ENCODE assay signal across 25 cellular contexts in genomic region chr9:98020471-98021145, GRCh38. TPM values are rescaled to one million over a fixed set of nuclear protein-coding genes. Genes with fewer than 3 reads are reported as not detected.
A peak's percentile ranks its signal among the peaks of the same experiment; 100 is the strongest.
DNase-seq lines count a peak whose midpoint lies in the region; ATAC-seq and TF ChIP-seq lines count a peak whose summit lies in the region.
"Had no signal": no experiment of that assay in that cellular context is flagged by ENCODE, and none has a peak within 500 bp of the region (broad histone marks: within the 10 kb centered on the region; RNA-seq: fewer than 3 reads in every experiment).

No MANE protein-coding gene starts in this region.

- WGBS in right cardiac atrium = 93% methylated on average over 8 of the region's 8 CpGs

- H3K4me3 ChIP-seq in left ventricle myocardium inferior (no peak overlapping the region), right cardiac atrium (ENCODE audit: low read length) (no peak overlapping the region)
- H3K4me3 ChIP-seq: cardiac muscle cell, esophagus muscularis mucosa, sigmoid colon, SK-N-MC had no signal

- no peak for ATAC-seq in right cardiac atrium

- intact Hi-C loops in left ventricle myocardium inferior (cut with micrococcal nuclease) (no loop called here), right cardiac atrium (cut with DNase I) (no loop called here)

- H3K27me3 ChIP-seq in left ventricle myocardium inferior (ENCODE audit: low read depth) = no peaks in the 10 kb centered on the region
- no peaks in the 10 kb centered on the region for H3K27me3 ChIP-seq in right cardiac atrium (ENCODE audit: control insufficient read depth, insufficient read depth)
- H3K27me3 ChIP-seq: cardiac muscle cell, esophagus muscularis mucosa, sigmoid colon had no signal

- no peaks in the 10 kb centered on the region for H3K9me3 Mint-ChIP-seq in osteocyte (ENCODE audit: unreplicated experiment)
- no peaks in the 10 kb centered on the region for H3K9me3 Mint-ChIP-seq in type B pancreatic cell
- H3K9me3 Mint-ChIP-seq: CD4-positive, alpha-beta memory T cell; endodermal cell had no signal

- H3K9me3 ChIP-seq in left ventricle myocardium inferior (replicated peaks) (no peaks in the 10 kb centered on the region), right cardiac atrium (ENCODE audit: control insufficient read depth, low read length) (no peaks in the 10 kb centered on the region)
- H3K9me3 ChIP-seq: esophagus muscularis mucosa, sigmoid colon had no signal

- no peak for TF ChIP-seq CTCF in left ventricle myocardium inferior (IDR thresholded peaks at IDR 0.05; ENCODE audit: borderline replicate concordance)
- no peak for TF ChIP-seq CTCF in osteocyte (IDR thresholded peaks at IDR 0.05)
- TF ChIP-seq CTCF in type B pancreatic cell (conservative IDR thresholded peaks at IDR 0.05) = no peak
- TF ChIP-seq CTCF in GM10248 (IDR thresholded peaks at IDR 0.05; ENCODE audit: control extremely low read depth, extremely low read depth, low read depth, missing control alignments) = no peak

- H3K4me1 ChIP-seq in left ventricle myocardium inferior (peaks cover 71% of the 10 kb centered on the region), right cardiac atrium (ENCODE audit: control insufficient read depth, insufficient read depth, low read length) (no peaks in the 10 kb centered on the region)
- H3K4me1 ChIP-seq: sigmoid colon had no signal

- POLR2A ChIA-PET in GM10248 (lab: Yijun Ruan, JAX) = interaction anchor here (0.6 kb wide), 1 partner anchor 122 kb away, joined by 5 read pairs; no protein-coding TSS in a partner anchor

- CTCF ChIA-PET in GM10248 (lab: Yijun Ruan, JAX) = interaction anchor here (1.2 to 4.0 kb wide), 5 partner anchors 9 to 23 kb away, joined by 4 to 42 read pairs (median 10); no protein-coding TSS in a partner anchor

- peaks cover 24% of the 10 kb centered on the region for H3K36me3 ChIP-seq in left ventricle myocardium inferior

- H3K4me3 Mint-ChIP-seq in osteocyte (ENCODE audit: unreplicated experiment) (no peak overlapping the region), type B pancreatic cell (no peak overlapping the region)
- H3K4me3 Mint-ChIP-seq: CD4-positive, alpha-beta memory T cell; endodermal cell had no signal

- H3K27ac ChIP-seq in left ventricle myocardium inferior (replicated peaks) = peak overlapping the region; percentile 87
- H3K27ac ChIP-seq in right cardiac atrium (ENCODE audit: low read length) = no peak overlapping the region
- H3K27ac ChIP-seq: esophagus muscularis mucosa, sigmoid colon, SK-N-MC had no signal

- H3K27me3 Mint-ChIP-seq in osteocyte (ENCODE audit: unreplicated experiment) = no peaks in the 10 kb centered on the region
- H3K27me3 Mint-ChIP-seq in type B pancreatic cell = no peaks in the 10 kb centered on the region
- H3K27me3 Mint-ChIP-seq: CD4-positive, alpha-beta memory T cell had no signal

- DNase-seq in DMS53 (lab: John Stamatoyannopoulos, UW) (peak; percentile 10), DMS53 treated with DMSO at 0.1 percent for 48 hours (lab: John Stamatoyannopoulos, UW; ENCODE audit: unreplicated experiment) (no peak), left ventricle myocardium inferior (no peak), right cardiac atrium (no peak), osteocyte (ENCODE audit: extremely low spot score, unreplicated experiment) (peak; percentile 63), type B pancreatic cell (ENCODE audit: extremely low spot score, unreplicated experiment) (peak; percentile 34), GM10248 (ENCODE audit: extremely low spot score) (no peak), germinal center (ENCODE audit: low spot score) (no peak)
- DNase-seq: 8988T; activated CD4-positive, alpha-beta T cell treated with anti-CD3 and anti-CD28 coated beads for 48 hours; aorta; CD4-positive, alpha-beta memory T cell; endodermal cell; foreskin melanocyte; hippocampal formation; NCI-H1092; NCI-H187 treated with DMSO at 0.1 percent for 48 hours; NCI-H526 treated with DMSO at 0.1 percent for 48 hours; posterior cingulate gyrus; RPMI8226; sigmoid colon; T-helper 2 cell had no signal

- H3K36me3 Mint-ChIP-seq in osteocyte (ENCODE audit: unreplicated experiment) (peaks cover 33% of the 10 kb centered on the region), type B pancreatic cell (peaks cover 18% of the 10 kb centered on the region)

- no peaks in the 10 kb centered on the region for H3K4me1 Mint-ChIP-seq in osteocyte (ENCODE audit: unreplicated experiment)
- H3K4me1 Mint-ChIP-seq in type B pancreatic cell (ENCODE audit: unreplicated experiment) = peaks cover 4% of the 10 kb centered on the region

- no peak overlapping the region for H3K27ac Mint-ChIP-seq in osteocyte (ENCODE audit: unreplicated experiment)
- H3K27ac Mint-ChIP-seq in type B pancreatic cell = no peak overlapping the region
- H3K27ac Mint-ChIP-seq: endodermal cell had no signal

RNA-seq across cellular contexts. Expression of gene NANS, which starts 35.9 kb away (rescaled TPM):
- total RNA-seq in left ventricle myocardium inferior = 38.6 TPM
- 10 to 100 TPM; 25.0 to 32.4 (median 30.2) TPM for total RNA-seq in right cardiac atrium
- 37.2 TPM for polyA plus RNA-seq in right cardiac atrium
- total RNA-seq in osteocyte = 43.4 and 43.9 TPM in 2 replicates
- 44.6 and 48.1 TPM in 2 replicates for total RNA-seq in type B pancreatic cell (ENCODE audit: low replicate concordance)

RNA-seq across cellular contexts. Expression of gene ANP32B, which starts 37.5 kb away (rescaled TPM):
- total RNA-seq in left ventricle myocardium inferior = 49.9 TPM
- 10 to 100 TPM; 60.4 to 74.5 (median 68.7) TPM for total RNA-seq in right cardiac atrium
- 61.5 TPM for polyA plus RNA-seq in right cardiac atrium
- 114 and 117 TPM in 2 replicates for total RNA-seq in osteocyte
- total RNA-seq in type B pancreatic cell (ENCODE audit: low replicate concordance) = 119 and 156 TPM in 2 replicates

Comparison
In these comparisons a context has a peak if more than half of its experiments do, and no peak if none do; other contexts are left out.
1. DNase-seq: peak in DMS53 (single experiment), osteocyte (single experiment) and type B pancreatic cell (single experiment); none in DMS53 treated with DMSO at 0.1 percent for 48 hours (single experiment), left ventricle myocardium inferior (single experiment), right cardiac atrium (0 of 3), GM10248 (single experiment) and germinal center (single experiment).